In genomic region chr16:89843409-89844350, GRCh38 we compare ENCODE assay signal across 12 cellular contexts.
"Had no signal": no experiment of that assay in that cellular context is flagged by ENCODE, and none has a peak within 500 bp of the region (broad histone marks: within the 10 kb centered on the region; RNA-seq: fewer than 3 reads in every experiment).

No MANE protein-coding gene starts in this region.

- ATAC-seq: activated CD4-positive, alpha-beta T cell treated with anti-CD3 and anti-CD28 coated beads for 36 hours had no signal

- H3K9me3 Mint-ChIP-seq: activated T-helper 1 cell treated with anti-CD3 and anti-CD28 coated beads, Interleukin-12 subunit alpha, Interleukin-12 subunit beta, Interleukin-2, Interleukin-4 antibody, amounts not matched to agents 30 ng/mL and 10 ng/mL and 1 ng/mL, durations not matched to agents 14 hours and 24 hours and 36 hours; nephron had no signal

- DNase-seq: activated CD4-positive, alpha-beta T cell treated with anti-CD3 and anti-CD28 coated beads for 36 hours; activated CD4-positive, alpha-beta T cell treated with anti-CD3 and anti-CD28 coated beads, Interleukin-2, amount 50 U/mL, for 48 hours; activated gamma-delta T cell treated with Interleukin-2 at 50 U/mL for 16 hours; activated T-cell treated with anti-CD3 and anti-CD28 coated beads for 4 hours; effector memory CD4-positive, alpha-beta T cell; occipital lobe; stimulated activated naive CD4-positive, alpha-beta T cell had no signal

- H3K27ac ChIP-seq: tibial nerve had no signal

- H3K9me3 ChIP-seq: tibial nerve had no signal

- H3K4me3 ChIP-seq: tibial nerve had no signal

- H3K36me3 ChIP-seq: tibial nerve had no signal

- H3K27me3 Mint-ChIP-seq: activated CD4-positive, alpha-beta T cell treated with anti-CD3 and anti-CD28 coated beads for 36 hours; activated naive CD8-positive, alpha-beta T cell; progenitor cell of endocrine pancreas had no signal

- H3K27ac Mint-ChIP-seq: activated CD4-positive, alpha-beta T cell treated with anti-CD3 and anti-CD28 coated beads for 36 hours; activated naive CD8-positive, alpha-beta T cell; activated T-helper 1 cell treated with anti-CD3 and anti-CD28 coated beads, Interleukin-12 subunit alpha, Interleukin-12 subunit beta, Interleukin-2, Interleukin-4 antibody, amounts not matched to agents 30 ng/mL and 10 ng/mL and 1 ng/mL, durations not matched to agents 14 hours and 24 hours and 36 hours; progenitor cell of endocrine pancreas had no signal

- H3K36me3 Mint-ChIP-seq: activated naive CD8-positive, alpha-beta T cell had no signal

- H3K4me3 Mint-ChIP-seq: activated CD4-positive, alpha-beta T cell treated with anti-CD3 and anti-CD28 coated beads for 36 hours; activated naive CD8-positive, alpha-beta T cell; activated T-helper 1 cell treated with anti-CD3 and anti-CD28 coated beads, Interleukin-12 subunit alpha, Interleukin-12 subunit beta, Interleukin-2, Interleukin-4 antibody, amounts not matched to agents 30 ng/mL and 10 ng/mL and 1 ng/mL, durations not matched to agents 14 hours and 24 hours and 36 hours; nephron had no signal
